8 cellular contexts compared by ENCODE assay signal in the genomic region with DNA sequence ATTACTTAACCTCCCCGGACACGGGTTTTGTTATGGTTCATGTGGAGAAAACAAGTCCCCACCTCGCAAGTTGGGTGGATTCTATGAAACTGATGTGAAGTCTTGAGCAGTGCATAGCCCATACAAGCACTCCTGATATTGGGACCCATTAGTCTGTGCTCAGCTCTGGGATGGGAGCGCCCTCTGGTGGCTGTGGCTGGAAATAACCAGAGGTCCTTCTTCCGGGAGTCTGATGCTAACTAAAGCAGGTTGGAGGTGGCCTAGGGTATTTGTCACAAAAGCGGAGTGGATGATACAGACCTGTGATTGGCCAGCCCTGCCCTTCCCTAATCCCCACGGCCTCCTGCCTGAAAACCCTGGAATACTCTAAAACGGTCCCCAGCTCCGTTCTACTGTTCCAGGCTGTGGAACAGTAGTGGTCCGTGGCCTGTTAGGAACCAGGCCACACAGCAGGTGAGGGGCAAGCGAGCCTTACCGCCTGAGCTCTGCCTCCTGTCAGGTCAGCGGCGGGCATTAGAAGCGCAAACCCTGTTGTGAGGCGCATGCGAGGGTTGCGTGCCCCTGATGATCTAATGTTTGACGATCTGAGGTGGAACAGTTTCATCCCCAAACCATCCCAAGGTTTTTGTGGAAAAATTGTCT. TPM values are rescaled to one million over a fixed set of nuclear protein-coding genes. Genes with fewer than 3 reads are reported as not detected.
DNase-seq lines count a peak whose midpoint lies in the region; FAIRE-seq and TF ChIP-seq lines count a peak whose summit lies in the region.

No MANE protein-coding gene starts in this region.

- FAIRE-seq in H54 (lab: Jason Lieb, UNC) = peak; percentile 61

- CTCF ChIA-PET in SK-N-SH (lab: Yijun Ruan, JAX) = interaction anchor here (0.6 to 22.9 kb wide), 15 partner anchors 11 to 938 kb away, joined by 3 to 1294 read pairs (median 6); a partner anchor contains a TSS

- TF ChIP-seq EP300 in SK-N-SH (IDR thresholded peaks at IDR 0.05; ENCODE audit: borderline replicate concordance in 1 of 2, low read depth in 1 of 2, low read length in 1 of 2) = no peak

- WGBS in SK-N-SH (ENCODE audit: low lambda C conversion rate) = 33% methylated on average over 8 of the region's 19 CpGs

- POLR2A ChIA-PET in SK-N-SH (lab: Yijun Ruan, JAX) = no interaction called here

- intact Hi-C loops in head of caudate nucleus (cut with DNase I) = loop anchor here (1.0 to 2.0 kb wide), 3 partner anchors 21 to 65 kb away; a partner anchor contains a TSS

- DNase-seq in GF-D8 (lab: John Stamatoyannopoulos, UW) (peak; percentile 55), H54 (ENCODE audit: insufficient read length, low spot score) (peak; percentile 89), MM.1S (peak; percentile 90), SK-N-SH (peak; percentile 88), head of caudate nucleus (peak in 41 of 42 donors; percentile 88 to 98 (median 94)), pons (ENCODE audit: low spot score) (peak; percentile 96), ureter (ENCODE audit: low spot score) (peak; percentile 95)
- peak; percentile 91 for DNase-seq in activated naive CD4-positive, alpha-beta T cell treated with anti-CD3 and anti-CD28 coated beads, Interleukin-2, amount 50 U/mL, for 16 hours

- no peaks in the 10 kb centered on the region for H3K9me3 ChIP-seq in MM.1S (replicated peaks; ENCODE audit: insufficient read depth, low read length)
- H3K9me3 ChIP-seq in SK-N-SH = no peaks in the 10 kb centered on the region

- H2AFZ ChIP-seq in MM.1S (ENCODE audit: low read length) (no peak overlapping the region), SK-N-SH (ENCODE audit: low read depth) (no peak overlapping the region)

- H3F3A ChIP-seq in MM.1S (ENCODE audit: insufficient read depth, low read length) = peaks cover 10% of the 10 kb centered on the region; the same call in 1 of the 2 replicates
- peaks cover 32% of the 10 kb centered on the region for H3F3A ChIP-seq in SK-N-SH (replicated peaks; ENCODE audit: insufficient read depth)

- TF ChIP-seq RAD21 in SK-N-SH (IDR thresholded peaks at IDR 0.05; ENCODE audit: low read length) = peak; percentile 98

- H3K4me2 ChIP-seq in MM.1S (ENCODE audit: low read depth, low read length) (no peak overlapping the region), SK-N-SH (no peak overlapping the region)

- H3K4me1 ChIP-seq in MM.1S (ENCODE audit: low read length) (peaks cover 33% of the 10 kb centered on the region), SK-N-SH (ENCODE audit: control insufficient read depth in 1 of 2, insufficient read depth in 2 of 2, low read depth in 1 of 2, low read length in 1 of 2) (peaks cover 15 to 44% of the 10 kb centered on the region in 2 experiments; a peak in 3 of 4 replicates)

- no peak overlapping the region for H3K9ac ChIP-seq in MM.1S (ENCODE audit: low read length)
- no peak overlapping the region for H3K9ac ChIP-seq in SK-N-SH

- TF ChIP-seq CTCF in MM.1S (IDR thresholded peaks at IDR 0.05; ENCODE audit: low read length) (peak; percentile 92), SK-N-SH (IDR thresholded peaks at IDR 0.05) (peak; percentile 92)

- H3K4me3 ChIP-seq in MM.1S (ENCODE audit: low read length) = no peak overlapping the region
- peak overlapping the region in 1 of 2 experiments; percentile 31; a peak in 1 of 4 replicates for H3K4me3 ChIP-seq in SK-N-SH (ENCODE audit: low read depth in 2 of 2, low read length in 1 of 2)

- no peaks in the 10 kb centered on the region for H3K27me3 ChIP-seq in MM.1S (replicated peaks; ENCODE audit: insufficient read depth, low read length)
- H3K27me3 ChIP-seq in SK-N-SH (ENCODE audit: insufficient read depth) = no peaks in the 10 kb centered on the region

- no peaks in the 10 kb centered on the region for H3K36me3 ChIP-seq in MM.1S (replicated peaks; ENCODE audit: insufficient read depth, low read length)
- H3K36me3 ChIP-seq in SK-N-SH (replicated peaks in 1 of 2; ENCODE audit: control insufficient read depth in 1 of 2, insufficient read depth in 2 of 2, low read length in 1 of 2) = peaks cover 0 to 18% of the 10 kb centered on the region in 2 experiments

- TF ChIP-seq POLR2A in H54 (IDR thresholded peaks at IDR 0.05; ENCODE audit: low read depth, low read length) = no peak

- H3K27ac ChIP-seq in MM.1S (ENCODE audit: low read length) = no peak overlapping the region
- H3K27ac ChIP-seq in SK-N-SH (ENCODE audit: low read depth in 2 of 2, low read length in 1 of 2) = no peak overlapping the region

- no peaks in the 10 kb centered on the region for H3K9me2 ChIP-seq in MM.1S (replicated peaks; ENCODE audit: insufficient read depth, low read length)
- H3K9me2 ChIP-seq in SK-N-SH = no peaks in the 10 kb centered on the region

- no peaks in the 10 kb centered on the region for H4K20me1 ChIP-seq in MM.1S (ENCODE audit: insufficient read depth, low read length)
- no peaks in the 10 kb centered on the region for H4K20me1 ChIP-seq in SK-N-SH (ENCODE audit: insufficient read depth)

- H3K79me2 ChIP-seq in MM.1S (ENCODE audit: low read length) (peaks cover 23% of the 10 kb centered on the region), SK-N-SH (ENCODE audit: insufficient read depth) (no peaks in the 10 kb centered on the region)

TF ChIP-seq in SK-N-SH, 30 proteins besides CTCF, POLR2A, EP300 and RAD21:
- peak; percentile 48 for TF ChIP-seq POLR2AphosphoS5 (IDR thresholded peaks at IDR 0.05; ENCODE audit: low read depth, low read length)
- TF ChIP-seq SMC3 (IDR thresholded peaks at IDR 0.05; ENCODE audit: low read depth, low read length) = peak; percentile 99
- TF ChIP-seq, protein P1, sequence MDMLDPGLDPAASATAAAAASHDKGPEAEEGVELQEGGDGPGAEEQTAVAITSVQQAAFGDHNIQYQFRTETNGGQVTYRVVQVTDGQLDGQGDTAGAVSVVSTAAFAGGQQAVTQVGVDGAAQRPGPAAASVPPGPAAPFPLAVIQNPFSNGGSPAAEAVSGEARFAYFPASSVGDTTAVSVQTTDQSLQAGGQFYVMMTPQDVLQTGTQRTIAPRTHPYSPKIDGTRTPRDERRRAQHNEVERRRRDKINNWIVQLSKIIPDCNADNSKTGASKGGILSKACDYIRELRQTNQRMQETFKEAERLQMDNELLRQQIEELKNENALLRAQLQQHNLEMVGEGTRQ (IDR thresholded peaks at IDR 0.05; ENCODE audit: borderline replicate concordance, low read depth, low read length) = no peak
- TF ChIP-seq TEAD4 (IDR thresholded peaks at IDR 0.05; ENCODE audit: borderline replicate concordance, insufficient read depth) = no peak
- no peak for TF ChIP-seq EZH2phosphoT487 (IDR thresholded peaks at IDR 0.05; ENCODE audit: borderline replicate concordance, low read depth)
- TF ChIP-seq RCOR1 (IDR thresholded peaks at IDR 0.05; ENCODE audit: low read length) = peak; percentile 38; the same call in 1 of the 2 replicates
- peak; percentile 21; the same call in 1 of the 2 replicates for TF ChIP-seq NRF1 (IDR thresholded peaks at IDR 0.05; ENCODE audit: low read depth, low read length)
- TF ChIP-seq ELF1 (IDR thresholded peaks at IDR 0.05) = peak; percentile 78

RNA-seq across cellular contexts. Expression of a gene that starts 6.4 kb away (rescaled TPM):
- polyA plus RNA-seq in SK-N-SH (2012; rRNA removed) = 7.3 and 8.1 TPM in 2 replicates
- polyA plus RNA-seq in SK-N-SH (2012; cell fraction: cytosol; rRNA removed) = 4.7 and 6.8 TPM in 2 replicates
- 13.1 and 16.1 TPM in 2 replicates for polyA plus RNA-seq in SK-N-SH (2012; cell fraction: nucleus; rRNA removed)
- total RNA-seq in ureter = 41.3 TPM

RNA-seq across cellular contexts. Expression of a gene that starts 20.7 kb away (rescaled TPM):
- 0.90 and 0.93 TPM in 2 replicates for polyA plus RNA-seq in SK-N-SH (2012; rRNA removed)
- polyA plus RNA-seq in SK-N-SH (2012; cell fraction: cytosol; rRNA removed) = 0.23 and 0.42 TPM in 2 replicates
- 3.8 and 4.7 TPM in 2 replicates for polyA plus RNA-seq in SK-N-SH (2012; cell fraction: nucleus; rRNA removed)
- 83.4 TPM for total RNA-seq in ureter

RNA-seq across cellular contexts. Expression of a gene that starts 40.3 kb away (rescaled TPM):
- 32.7 and 51.0 TPM in 2 replicates for polyA plus RNA-seq in SK-N-SH (2012; rRNA removed)
- polyA plus RNA-seq in SK-N-SH (2012; cell fraction: cytosol; rRNA removed) = 20.4 and 31.4 TPM in 2 replicates
- polyA plus RNA-seq in SK-N-SH (2012; cell fraction: nucleus; rRNA removed) = 227 and 305 TPM in 2 replicates
- 144 TPM for total RNA-seq in ureter

RNA-seq across cellular contexts. Expression of a gene that starts 54.1 kb away (rescaled TPM):
- not detected in 2 replicates for polyA plus RNA-seq in SK-N-SH (2012; rRNA removed)
- polyA plus RNA-seq in SK-N-SH (2012; cell fraction: cytosol; rRNA removed) = not detected in 2 replicates
- not detected in 2 replicates for polyA plus RNA-seq in SK-N-SH (2012; cell fraction: nucleus; rRNA removed)
- total RNA-seq in ureter = 0.89 TPM
